In genomic region chr10:71427246-71427645, GRCh38 we compare ENCODE assay signal across 17 cellular contexts. TPM values are rescaled to one million over a fixed set of nuclear protein-coding genes. Genes with fewer than 3 reads are reported as not detected.
DNase-seq lines count a peak whose midpoint lies in the region; ATAC-seq and TF ChIP-seq lines count a peak whose summit lies in the region.
"Had no signal": no experiment of that assay in that cellular context is flagged by ENCODE, and none has a peak within 500 bp of the region (broad histone marks: within the 10 kb centered on the region; RNA-seq: fewer than 3 reads in every experiment).

No MANE protein-coding gene starts in this region.

- H3K36me3 Mint-ChIP-seq in activated CD8-positive, alpha-beta memory T cell treated with anti-CD3 and anti-CD28 coated beads, Interleukin-2, amount 10 ng/mL, durations not matched to agents 7 days and 5 days = no peaks in the 10 kb centered on the region
- peaks cover 5% of the 10 kb centered on the region for H3K36me3 Mint-ChIP-seq in T-helper 17 cell (ENCODE audit: low read depth)
- H3K36me3 Mint-ChIP-seq: CD8-positive, alpha-beta memory T cell had no signal

- H3K9me3 Mint-ChIP-seq in activated CD8-positive, alpha-beta memory T cell treated with anti-CD3 and anti-CD28 coated beads, Interleukin-2, amount 10 ng/mL, durations not matched to agents 7 days and 5 days (ENCODE audit: low read depth) = no peaks in the 10 kb centered on the region
- H3K9me3 Mint-ChIP-seq: CD8-positive, alpha-beta memory T cell had no signal

- no peaks in the 10 kb centered on the region for H3K27me3 Mint-ChIP-seq in activated CD8-positive, alpha-beta memory T cell treated with anti-CD3 and anti-CD28 coated beads, Interleukin-2, amount 10 ng/mL, durations not matched to agents 7 days and 5 days
- H3K27me3 Mint-ChIP-seq in T-helper 17 cell = peaks cover 45% of the 10 kb centered on the region

- no peak for ATAC-seq in activated CD8-positive, alpha-beta memory T cell treated with anti-CD3 and anti-CD28 coated beads, Interleukin-2, amount 10 ng/mL, durations not matched to agents 7 days and 5 days
- ATAC-seq in T-helper 17 cell (no peak), omental fat pad (ENCODE audit: low FRiP score) (no peak)
- ATAC-seq: GM12878 had no signal

- TF ChIP-seq CTCF in omental fat pad (IDR thresholded peaks at IDR 0.05) = no peak

- H3K4me3 Mint-ChIP-seq in activated CD8-positive, alpha-beta memory T cell treated with anti-CD3 and anti-CD28 coated beads, Interleukin-2, amount 10 ng/mL, durations not matched to agents 7 days and 5 days = no peak overlapping the region
- no peak overlapping the region for H3K4me3 Mint-ChIP-seq in T-helper 17 cell
- H3K4me3 Mint-ChIP-seq: CD8-positive, alpha-beta memory T cell had no signal

- DNase-seq in activated CD8-positive, alpha-beta memory T cell treated with anti-CD3 and anti-CD28 coated beads for 24 hours = peak; percentile 26
- no peak for DNase-seq in activated CD8-positive, alpha-beta memory T cell treated with anti-CD3 and anti-CD28 coated beads, Interleukin-2, amount 10 ng/mL, durations not matched to agents 7 days and 5 days
- peak; percentile 1 for DNase-seq in iPS-NIHi7 (ENCODE audit: extremely low spot score)
- DNase-seq in mesenteric fat pad (ENCODE audit: low spot score) = peak; percentile 53
- DNase-seq in ureter (ENCODE audit: low spot score) = peak; percentile 32
- DNase-seq in T-helper 17 cell = no peak
- DNase-seq in omental fat pad (ENCODE audit: low spot score) = no peak
- DNase-seq in NOMO-1 (lab: John Stamatoyannopoulos, UW; ENCODE audit: unreplicated experiment in 2 of 2) = no peak
- DNase-seq: 8988T; AML-193; Caco-2; CD8-positive, alpha-beta memory T cell; DMS79; GM23248; H7 had no signal

- CTCF ChIA-PET in activated CD8-positive, alpha-beta memory T cell treated with anti-CD3 and anti-CD28 coated beads, Interleukin-2, amount 10 ng/mL, durations not matched to agents 7 days and 5 days (lab: Charles Lee) = no interaction called here

- no peaks in the 10 kb centered on the region for H3K4me1 Mint-ChIP-seq in activated CD8-positive, alpha-beta memory T cell treated with anti-CD3 and anti-CD28 coated beads, Interleukin-2, amount 10 ng/mL, durations not matched to agents 7 days and 5 days
- peaks cover 5% of the 10 kb centered on the region for H3K4me1 Mint-ChIP-seq in T-helper 17 cell
- H3K4me1 Mint-ChIP-seq: CD8-positive, alpha-beta memory T cell had no signal

- no peaks in the 10 kb centered on the region for H3K9me3 ChIP-seq in T-helper 17 cell (ENCODE audit: control insufficient read depth, low read length, poor library complexity, severe bottlenecking)
- H3K9me3 ChIP-seq: BLaER1, Caco-2 had no signal

- H3K27ac Mint-ChIP-seq in activated CD8-positive, alpha-beta memory T cell treated with anti-CD3 and anti-CD28 coated beads, Interleukin-2, amount 10 ng/mL, durations not matched to agents 7 days and 5 days = no peak overlapping the region
- H3K27ac Mint-ChIP-seq in T-helper 17 cell = no peak overlapping the region

RNA-seq across cellular contexts. Expression of gene CDH23, which starts 30.5 kb away (rescaled TPM):
- total RNA-seq in activated CD8-positive, alpha-beta memory T cell treated with anti-CD3 and anti-CD28 coated beads, Interleukin-2, amount 10 ng/mL, durations not matched to agents 7 days and 5 days = under 1 TPM; 0.16 to 0.61 TPM
- total RNA-seq in mesenteric fat pad = 9.7 TPM
- 79.3 TPM for total RNA-seq in ureter
- 1 to 10 TPM; 8.1 to 9.0 TPM for total RNA-seq in T-helper 17 cell
- total RNA-seq in omental fat pad = 10 to 100 TPM; 25.3 to 41.9 (median 34.4) TPM
- total RNA-seq: GM23248 had no signal

Comparison
In these comparisons a context has a peak if more than half of its experiments do, and no peak if none do; other contexts are left out.
1. DNase-seq: peak in activated CD8-positive, alpha-beta memory T cell treated with anti-CD3 and anti-CD28 coated beads for 24 hours (single experiment), iPS-NIHi7 (single experiment), mesenteric fat pad (single experiment) and ureter (single experiment); none in activated CD8-positive, alpha-beta memory T cell treated with anti-CD3 and anti-CD28 coated beads, Interleukin-2, amount 10 ng/mL, durations not matched to agents 7 days and 5 days (single experiment), T-helper 17 cell (0 of 3), omental fat pad (single experiment) and NOMO-1 (0 of 2).